3 cellular contexts compared by ENCODE assay signal in the genomic region with DNA sequence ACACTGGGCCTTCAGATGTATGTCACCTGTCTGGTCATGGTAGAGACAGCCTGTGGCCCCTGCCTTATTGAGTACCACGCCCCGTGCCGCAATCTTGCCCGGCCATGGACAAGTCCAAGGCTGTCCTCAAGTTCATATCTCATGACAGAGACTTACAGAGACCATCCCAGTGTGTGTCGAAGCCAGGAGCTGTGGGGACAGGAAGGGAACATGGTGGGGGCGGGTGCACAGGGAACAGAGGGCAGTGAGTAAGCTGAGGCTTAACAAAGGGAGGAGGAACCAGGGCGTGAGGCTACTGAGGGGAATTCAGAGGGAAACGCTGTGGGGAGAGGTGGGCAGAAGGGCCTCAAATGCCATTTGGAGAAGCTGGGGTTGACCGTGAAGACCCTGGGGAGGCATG.
A peak's percentile ranks its signal among the peaks of the same experiment; 100 is the strongest.
TF ChIP-seq lines count a peak whose summit lies in the region.

No MANE protein-coding gene starts in this region.

TF ChIP-seq in HCT116, 20 proteins besides CTCF, POLR2A, EP300 and RAD21 (continues in another document):
- TF ChIP-seq, protein P1, sequence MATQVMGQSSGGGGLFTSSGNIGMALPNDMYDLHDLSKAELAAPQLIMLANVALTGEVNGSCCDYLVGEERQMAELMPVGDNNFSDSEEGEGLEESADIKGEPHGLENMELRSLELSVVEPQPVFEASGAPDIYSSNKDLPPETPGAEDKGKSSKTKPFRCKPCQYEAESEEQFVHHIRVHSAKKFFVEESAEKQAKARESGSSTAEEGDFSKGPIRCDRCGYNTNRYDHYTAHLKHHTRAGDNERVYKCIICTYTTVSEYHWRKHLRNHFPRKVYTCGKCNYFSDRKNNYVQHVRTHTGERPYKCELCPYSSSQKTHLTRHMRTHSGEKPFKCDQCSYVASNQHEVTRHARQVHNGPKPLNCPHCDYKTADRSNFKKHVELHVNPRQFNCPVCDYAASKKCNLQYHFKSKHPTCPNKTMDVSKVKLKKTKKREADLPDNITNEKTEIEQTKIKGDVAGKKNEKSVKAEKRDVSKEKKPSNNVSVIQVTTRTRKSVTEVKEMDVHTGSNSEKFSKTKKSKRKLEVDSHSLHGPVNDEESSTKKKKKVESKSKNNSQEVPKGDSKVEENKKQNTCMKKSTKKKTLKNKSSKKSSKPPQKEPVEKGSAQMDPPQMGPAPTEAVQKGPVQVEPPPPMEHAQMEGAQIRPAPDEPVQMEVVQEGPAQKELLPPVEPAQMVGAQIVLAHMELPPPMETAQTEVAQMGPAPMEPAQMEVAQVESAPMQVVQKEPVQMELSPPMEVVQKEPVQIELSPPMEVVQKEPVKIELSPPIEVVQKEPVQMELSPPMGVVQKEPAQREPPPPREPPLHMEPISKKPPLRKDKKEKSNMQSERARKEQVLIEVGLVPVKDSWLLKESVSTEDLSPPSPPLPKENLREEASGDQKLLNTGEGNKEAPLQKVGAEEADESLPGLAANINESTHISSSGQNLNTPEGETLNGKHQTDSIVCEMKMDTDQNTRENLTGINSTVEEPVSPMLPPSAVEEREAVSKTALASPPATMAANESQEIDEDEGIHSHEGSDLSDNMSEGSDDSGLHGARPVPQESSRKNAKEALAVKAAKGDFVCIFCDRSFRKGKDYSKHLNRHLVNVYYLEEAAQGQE (IDR thresholded peaks at IDR 0.05; ENCODE audit: low read depth) = no peak
- TF ChIP-seq EGR1 (IDR thresholded peaks at IDR 0.05; ENCODE audit: low read depth) (no peak), POLR2AphosphoS5 (IDR thresholded peaks at IDR 0.05; ENCODE audit: low read depth, low read length) (no peak), EZH2phosphoT487 (IDR thresholded peaks at IDR 0.05; ENCODE audit: borderline replicate concordance) (no peak), ZFX (IDR thresholded peaks at IDR 0.05) (no peak), CEBPB (IDR thresholded peaks at IDR 0.05; ENCODE audit: low read depth) (no peak), ZNF274 (IDR thresholded peaks at IDR 0.05; ENCODE audit: low read depth, low read length) (no peak), SRF (IDR thresholded peaks at IDR 0.05; ENCODE audit: low read depth) (no peak), SIN3A (IDR thresholded peaks at IDR 0.05; ENCODE audit: low read depth) (no peak), TCF7L2 (IDR thresholded peaks at IDR 0.05; ENCODE audit: borderline replicate concordance, extremely low read depth, insufficient read depth, insufficient read length) (no peak), ELF1 (IDR thresholded peaks at IDR 0.05; ENCODE audit: borderline replicate concordance, low read depth) (no peak), ZBTB33 (IDR thresholded peaks at IDR 0.05; ENCODE audit: extremely low read depth, insufficient replicate concordance, low read length) (no peak)
- TF ChIP-seq, protein P2, sequence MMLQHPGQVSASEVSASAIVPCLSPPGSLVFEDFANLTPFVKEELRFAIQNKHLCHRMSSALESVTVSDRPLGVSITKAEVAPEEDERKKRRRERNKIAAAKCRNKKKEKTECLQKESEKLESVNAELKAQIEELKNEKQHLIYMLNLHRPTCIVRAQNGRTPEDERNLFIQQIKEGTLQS (IDR thresholded peaks at IDR 0.05) = no peak
- TF ChIP-seq, protein P3, sequence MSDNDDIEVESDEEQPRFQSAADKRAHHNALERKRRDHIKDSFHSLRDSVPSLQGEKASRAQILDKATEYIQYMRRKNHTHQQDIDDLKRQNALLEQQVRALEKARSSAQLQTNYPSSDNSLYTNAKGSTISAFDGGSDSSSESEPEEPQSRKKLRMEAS (IDR thresholded peaks at IDR 0.05) = no peak

TF ChIP-seq in WTC11, 78 proteins besides CTCF, POLR2A, EP300 and RAD21 (continues in another document):
- TF ChIP-seq NFE2L1 (CRISPR knock-in tag; IDR thresholded peaks at IDR 0.05) (no peak), IRF2 (CRISPR knock-in tag; IDR thresholded peaks at IDR 0.05; ENCODE audit: borderline replicate concordance, low read depth) (no peak), CREM (CRISPR knock-in tag; IDR thresholded peaks at IDR 0.05) (no peak), ARID4B (CRISPR knock-in tag; IDR thresholded peaks at IDR 0.05; ENCODE audit: borderline replicate concordance) (no peak), MYBL2 (CRISPR knock-in tag; IDR thresholded peaks at IDR 0.05) (no peak), SMAD4 (CRISPR knock-in tag; IDR thresholded peaks at IDR 0.05) (no peak), GTF2I (CRISPR knock-in tag; conservative IDR thresholded peaks at IDR 0.05) (no peak), PREB (CRISPR knock-in tag; IDR thresholded peaks at IDR 0.05; ENCODE audit: borderline replicate concordance) (no peak)
- TF ChIP-seq, protein P4, sequence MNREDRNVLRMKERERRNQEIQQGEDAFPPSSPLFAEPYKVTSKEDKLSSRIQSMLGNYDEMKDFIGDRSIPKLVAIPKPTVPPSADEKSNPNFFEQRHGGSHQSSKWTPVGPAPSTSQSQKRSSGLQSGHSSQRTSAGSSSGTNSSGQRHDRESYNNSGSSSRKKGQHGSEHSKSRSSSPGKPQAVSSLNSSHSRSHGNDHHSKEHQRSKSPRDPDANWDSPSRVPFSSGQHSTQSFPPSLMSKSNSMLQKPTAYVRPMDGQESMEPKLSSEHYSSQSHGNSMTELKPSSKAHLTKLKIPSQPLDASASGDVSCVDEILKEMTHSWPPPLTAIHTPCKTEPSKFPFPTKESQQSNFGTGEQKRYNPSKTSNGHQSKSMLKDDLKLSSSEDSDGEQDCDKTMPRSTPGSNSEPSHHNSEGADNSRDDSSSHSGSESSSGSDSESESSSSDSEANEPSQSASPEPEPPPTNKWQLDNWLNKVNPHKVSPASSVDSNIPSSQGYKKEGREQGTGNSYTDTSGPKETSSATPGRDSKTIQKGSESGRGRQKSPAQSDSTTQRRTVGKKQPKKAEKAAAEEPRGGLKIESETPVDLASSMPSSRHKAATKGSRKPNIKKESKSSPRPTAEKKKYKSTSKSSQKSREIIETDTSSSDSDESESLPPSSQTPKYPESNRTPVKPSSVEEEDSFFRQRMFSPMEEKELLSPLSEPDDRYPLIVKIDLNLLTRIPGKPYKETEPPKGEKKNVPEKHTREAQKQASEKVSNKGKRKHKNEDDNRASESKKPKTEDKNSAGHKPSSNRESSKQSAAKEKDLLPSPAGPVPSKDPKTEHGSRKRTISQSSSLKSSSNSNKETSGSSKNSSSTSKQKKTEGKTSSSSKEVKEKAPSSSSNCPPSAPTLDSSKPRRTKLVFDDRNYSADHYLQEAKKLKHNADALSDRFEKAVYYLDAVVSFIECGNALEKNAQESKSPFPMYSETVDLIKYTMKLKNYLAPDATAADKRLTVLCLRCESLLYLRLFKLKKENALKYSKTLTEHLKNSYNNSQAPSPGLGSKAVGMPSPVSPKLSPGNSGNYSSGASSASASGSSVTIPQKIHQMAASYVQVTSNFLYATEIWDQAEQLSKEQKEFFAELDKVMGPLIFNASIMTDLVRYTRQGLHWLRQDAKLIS (CRISPR knock-in tag; IDR thresholded peaks at IDR 0.05; ENCODE audit: borderline replicate concordance) = no peak

TF ChIP-seq in HepG2, 621 proteins besides CTCF, POLR2A, EP300 and RAD21:
- TF ChIP-seq SATB2 (CRISPR knock-in tag; IDR thresholded peaks at IDR 0.05) = no peak
- TF ChIP-seq ETV5 (CRISPR knock-in tag; IDR thresholded peaks at IDR 0.05; ENCODE audit: borderline replicate concordance) = peak; percentile 21; the same call in 1 of the 2 replicates
- TF ChIP-seq SPEN (CRISPR knock-in tag; IDR thresholded peaks at IDR 0.05; ENCODE audit: low read depth) = 0 out of 2 replicates have a peak, but pooled peaks have one; percentile 24
- peak; percentile 41 for TF ChIP-seq TBL1XR1 (IDR thresholded peaks at IDR 0.05; ENCODE audit: borderline replicate concordance, low read length, partially characterized antibody)
- TF ChIP-seq ZNF326 (CRISPR knock-in tag; IDR thresholded peaks at IDR 0.05; ENCODE audit: borderline replicate concordance) = no peak
- TF ChIP-seq ZNF292 (CRISPR knock-in tag; IDR thresholded peaks at IDR 0.05; ENCODE audit: borderline replicate concordance, low read depth) = 0 out of 2 replicates have a peak, but pooled peaks have one; percentile 19
- TF ChIP-seq AGO1 (IDR thresholded peaks at IDR 0.05; ENCODE audit: low read depth, low read length, poor library complexity, severe bottlenecking) = no peak
- TF ChIP-seq SKI (IDR thresholded peaks at IDR 0.05; ENCODE audit: partially characterized antibody) = peak; percentile 56
- peak; percentile 66; the same call in 1 of the 2 replicates for TF ChIP-seq RXRA (CRISPR knock-in tag; IDR thresholded peaks at IDR 0.05)
- TF ChIP-seq FOSL2 (CRISPR knock-in tag; IDR thresholded peaks at IDR 0.05) = peak; percentile 5; the same call in 1 of the 2 replicates
- no peak for TF ChIP-seq CCAR2 (optimal IDR thresholded peaks at IDR 0.05; ENCODE audit: low read depth, low read length)
- TF ChIP-seq, protein P5, sequence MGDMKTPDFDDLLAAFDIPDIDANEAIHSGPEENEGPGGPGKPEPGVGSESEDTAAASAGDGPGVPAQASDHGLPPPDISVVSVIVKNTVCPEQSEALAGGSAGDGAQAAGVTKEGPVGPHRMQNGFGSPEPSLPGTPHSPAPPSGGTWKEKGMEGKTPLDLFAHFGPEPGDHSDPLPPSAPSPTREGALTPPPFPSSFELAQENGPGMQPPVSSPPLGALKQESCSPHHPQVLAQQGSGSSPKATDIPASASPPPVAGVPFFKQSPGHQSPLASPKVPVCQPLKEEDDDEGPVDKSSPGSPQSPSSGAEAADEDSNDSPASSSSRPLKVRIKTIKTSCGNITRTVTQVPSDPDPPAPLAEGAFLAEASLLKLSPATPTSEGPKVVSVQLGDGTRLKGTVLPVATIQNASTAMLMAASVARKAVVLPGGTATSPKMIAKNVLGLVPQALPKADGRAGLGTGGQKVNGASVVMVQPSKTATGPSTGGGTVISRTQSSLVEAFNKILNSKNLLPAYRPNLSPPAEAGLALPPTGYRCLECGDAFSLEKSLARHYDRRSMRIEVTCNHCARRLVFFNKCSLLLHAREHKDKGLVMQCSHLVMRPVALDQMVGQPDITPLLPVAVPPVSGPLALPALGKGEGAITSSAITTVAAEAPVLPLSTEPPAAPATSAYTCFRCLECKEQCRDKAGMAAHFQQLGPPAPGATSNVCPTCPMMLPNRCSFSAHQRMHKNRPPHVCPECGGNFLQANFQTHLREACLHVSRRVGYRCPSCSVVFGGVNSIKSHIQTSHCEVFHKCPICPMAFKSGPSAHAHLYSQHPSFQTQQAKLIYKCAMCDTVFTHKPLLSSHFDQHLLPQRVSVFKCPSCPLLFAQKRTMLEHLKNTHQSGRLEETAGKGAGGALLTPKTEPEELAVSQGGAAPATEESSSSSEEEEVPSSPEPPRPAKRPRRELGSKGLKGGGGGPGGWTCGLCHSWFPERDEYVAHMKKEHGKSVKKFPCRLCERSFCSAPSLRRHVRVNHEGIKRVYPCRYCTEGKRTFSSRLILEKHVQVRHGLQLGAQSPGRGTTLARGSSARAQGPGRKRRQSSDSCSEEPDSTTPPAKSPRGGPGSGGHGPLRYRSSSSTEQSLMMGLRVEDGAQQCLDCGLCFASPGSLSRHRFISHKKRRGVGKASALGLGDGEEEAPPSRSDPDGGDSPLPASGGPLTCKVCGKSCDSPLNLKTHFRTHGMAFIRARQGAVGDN (CRISPR knock-in tag; IDR thresholded peaks at IDR 0.05) = peak; percentile 14; the same call in 1 of the 2 replicates
- TF ChIP-seq ZNF367 (CRISPR knock-in tag; IDR thresholded peaks at IDR 0.05; ENCODE audit: borderline replicate concordance) = no peak
- TF ChIP-seq TARDBP (CRISPR knock-in tag; IDR thresholded peaks at IDR 0.05) = 0 out of 2 replicates have a peak, but pooled peaks have one; percentile 19
- TF ChIP-seq, protein P6, sequence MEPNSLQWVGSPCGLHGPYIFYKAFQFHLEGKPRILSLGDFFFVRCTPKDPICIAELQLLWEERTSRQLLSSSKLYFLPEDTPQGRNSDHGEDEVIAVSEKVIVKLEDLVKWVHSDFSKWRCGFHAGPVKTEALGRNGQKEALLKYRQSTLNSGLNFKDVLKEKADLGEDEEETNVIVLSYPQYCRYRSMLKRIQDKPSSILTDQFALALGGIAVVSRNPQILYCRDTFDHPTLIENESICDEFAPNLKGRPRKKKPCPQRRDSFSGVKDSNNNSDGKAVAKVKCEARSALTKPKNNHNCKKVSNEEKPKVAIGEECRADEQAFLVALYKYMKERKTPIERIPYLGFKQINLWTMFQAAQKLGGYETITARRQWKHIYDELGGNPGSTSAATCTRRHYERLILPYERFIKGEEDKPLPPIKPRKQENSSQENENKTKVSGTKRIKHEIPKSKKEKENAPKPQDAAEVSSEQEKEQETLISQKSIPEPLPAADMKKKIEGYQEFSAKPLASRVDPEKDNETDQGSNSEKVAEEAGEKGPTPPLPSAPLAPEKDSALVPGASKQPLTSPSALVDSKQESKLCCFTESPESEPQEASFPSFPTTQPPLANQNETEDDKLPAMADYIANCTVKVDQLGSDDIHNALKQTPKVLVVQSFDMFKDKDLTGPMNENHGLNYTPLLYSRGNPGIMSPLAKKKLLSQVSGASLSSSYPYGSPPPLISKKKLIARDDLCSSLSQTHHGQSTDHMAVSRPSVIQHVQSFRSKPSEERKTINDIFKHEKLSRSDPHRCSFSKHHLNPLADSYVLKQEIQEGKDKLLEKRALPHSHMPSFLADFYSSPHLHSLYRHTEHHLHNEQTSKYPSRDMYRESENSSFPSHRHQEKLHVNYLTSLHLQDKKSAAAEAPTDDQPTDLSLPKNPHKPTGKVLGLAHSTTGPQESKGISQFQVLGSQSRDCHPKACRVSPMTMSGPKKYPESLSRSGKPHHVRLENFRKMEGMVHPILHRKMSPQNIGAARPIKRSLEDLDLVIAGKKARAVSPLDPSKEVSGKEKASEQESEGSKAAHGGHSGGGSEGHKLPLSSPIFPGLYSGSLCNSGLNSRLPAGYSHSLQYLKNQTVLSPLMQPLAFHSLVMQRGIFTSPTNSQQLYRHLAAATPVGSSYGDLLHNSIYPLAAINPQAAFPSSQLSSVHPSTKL (CRISPR knock-in tag; IDR thresholded peaks at IDR 0.05) = 0 out of 2 replicates have a peak, but pooled peaks have one; percentile 11
- TF ChIP-seq SAP130 (CRISPR knock-in tag; IDR thresholded peaks at IDR 0.05; ENCODE audit: low read depth) = peak; percentile 41; the same call in 1 of the 2 replicates
- no peak for TF ChIP-seq SOX13 (IDR thresholded peaks at IDR 0.05)
- 0 out of 4 replicates have a peak, but pooled peaks of 1 of the 2 experiments have one; percentile 2 for TF ChIP-seq SOX13 (CRISPR knock-in tag; conservative IDR thresholded peaks at IDR 0.05 in 1 of 2, IDR thresholded peaks at IDR 0.05 in 1 of 2)
- 0 out of 2 replicates have a peak, but pooled peaks have one; percentile 23 for TF ChIP-seq ZMYM3 (CRISPR knock-in tag; IDR thresholded peaks at IDR 0.05)
- TF ChIP-seq RARA (CRISPR knock-in tag; IDR thresholded peaks at IDR 0.05) = peak; percentile 73
- TF ChIP-seq, protein P7, sequence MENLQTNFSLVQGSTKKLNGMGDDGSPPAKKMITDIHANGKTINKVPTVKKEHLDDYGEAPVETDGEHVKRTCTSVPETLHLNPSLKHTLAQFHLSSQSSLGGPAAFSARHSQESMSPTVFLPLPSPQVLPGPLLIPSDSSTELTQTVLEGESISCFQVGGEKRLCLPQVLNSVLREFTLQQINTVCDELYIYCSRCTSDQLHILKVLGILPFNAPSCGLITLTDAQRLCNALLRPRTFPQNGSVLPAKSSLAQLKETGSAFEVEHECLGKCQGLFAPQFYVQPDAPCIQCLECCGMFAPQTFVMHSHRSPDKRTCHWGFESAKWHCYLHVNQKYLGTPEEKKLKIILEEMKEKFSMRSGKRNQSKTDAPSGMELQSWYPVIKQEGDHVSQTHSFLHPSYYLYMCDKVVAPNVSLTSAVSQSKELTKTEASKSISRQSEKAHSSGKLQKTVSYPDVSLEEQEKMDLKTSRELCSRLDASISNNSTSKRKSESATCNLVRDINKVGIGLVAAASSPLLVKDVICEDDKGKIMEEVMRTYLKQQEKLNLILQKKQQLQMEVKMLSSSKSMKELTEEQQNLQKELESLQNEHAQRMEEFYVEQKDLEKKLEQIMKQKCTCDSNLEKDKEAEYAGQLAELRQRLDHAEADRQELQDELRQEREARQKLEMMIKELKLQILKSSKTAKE (CRISPR knock-in tag; IDR thresholded peaks at IDR 0.05; ENCODE audit: borderline replicate concordance) = peak; percentile 84
- TF ChIP-seq KLF12 (CRISPR knock-in tag; IDR thresholded peaks at IDR 0.05; ENCODE audit: borderline replicate concordance) = no peak
- 0 out of 2 replicates have a peak, but pooled peaks have one; percentile 10 for TF ChIP-seq BCL6 (CRISPR knock-in tag; IDR thresholded peaks at IDR 0.05)
- peak; percentile 35; the same call in 1 of the 2 replicates for TF ChIP-seq SOX5 (CRISPR knock-in tag; IDR thresholded peaks at IDR 0.05; ENCODE audit: borderline replicate concordance)
- no peak for TF ChIP-seq SOX6 (IDR thresholded peaks at IDR 0.05)
- TF ChIP-seq SOX6 (CRISPR knock-in tag; IDR thresholded peaks at IDR 0.05) = peak; percentile 44
